Comparison of ENCODE assay signal across 14 cellular contexts in genomic region chrX:49258749-49259124, GRCh38. TPM values are rescaled to one million over a fixed set of nuclear protein-coding genes. Genes with fewer than 3 reads are reported as not detected.
DNase-seq lines count a peak whose midpoint lies in the region; ATAC-seq and TF ChIP-seq lines count a peak whose summit lies in the region.
"Had no signal": no experiment of that assay in that cellular context is flagged by ENCODE, and none has a peak within 500 bp of the region (broad histone marks: within the 10 kb centered on the region; RNA-seq: fewer than 3 reads in every experiment).

No MANE protein-coding gene starts in this region.

- no peaks in the 10 kb centered on the region for H3K4me1 ChIP-seq in mucosa of descending colon (ENCODE audit: low read depth)

- DNase-seq in activated naive CD4-positive, alpha-beta T cell treated with anti-CD3 and anti-CD28 coated beads, Interleukin-2, amount 10 ng/mL, durations not matched to agents 7 days and 5 days = no peak
- DNase-seq in activated naive CD4-positive, alpha-beta T cell treated with anti-CD3 and anti-CD28 coated beads, Interleukin-2, amount 50 U/mL, for 16 hours = no peak
- no peak for DNase-seq in activated CD8-positive, alpha-beta T cell treated with anti-CD3 and anti-CD28 coated beads, Interleukin-2, amount 10 ng/mL, durations not matched to agents 7 days and 5 days
- no peak for DNase-seq in effector memory CD8-positive, alpha-beta T cell
- DNase-seq in stimulated activated effector memory CD8-positive, alpha-beta T cell treated with anti-CD3 and anti-CD28 coated beads, Interleukin-12 subunit alpha, Interleukin-12 subunit beta, amount 100 ng/mL, for 72 hours (ENCODE audit: low spot score in 2 of 2) = no peak
- DNase-seq in mucosa of descending colon = no peak
- DNase-seq: NCI-H146, NCI-H2107, NCI-H69, PC-3 had no signal

- H3K4me1 Mint-ChIP-seq in activated naive CD4-positive, alpha-beta T cell treated with anti-CD3 and anti-CD28 coated beads, Interleukin-2, amount 10 ng/mL, durations not matched to agents 7 days and 5 days = peaks cover 24% of the 10 kb centered on the region
- H3K4me1 Mint-ChIP-seq in activated CD8-positive, alpha-beta T cell treated with anti-CD3 and anti-CD28 coated beads, Interleukin-2, amount 10 ng/mL, durations not matched to agents 7 days and 5 days (ENCODE audit: low read depth) = peaks cover 36% of the 10 kb centered on the region
- peaks cover 3 to 18% of the 10 kb centered on the region in 2 donors for H3K4me1 Mint-ChIP-seq in effector memory CD8-positive, alpha-beta T cell (ENCODE audit: low read depth in 2 of 2)
- H3K4me1 Mint-ChIP-seq in stimulated activated effector memory CD8-positive, alpha-beta T cell treated with anti-CD3 and anti-CD28 coated beads, Interleukin-12 subunit alpha, Interleukin-12 subunit beta, amount 100 ng/mL, for 72 hours = peaks cover 45% of the 10 kb centered on the region

- no peak for ATAC-seq in activated CD8-positive, alpha-beta T cell treated with anti-CD3 and anti-CD28 coated beads, Interleukin-2, amount 10 ng/mL, durations not matched to agents 7 days and 5 days
- ATAC-seq in effector memory CD8-positive, alpha-beta T cell (replicated peaks) = no peak
- no peak for ATAC-seq in stimulated activated effector memory CD8-positive, alpha-beta T cell treated with anti-CD3 and anti-CD28 coated beads, Interleukin-12 subunit alpha, Interleukin-12 subunit beta, amount 100 ng/mL, for 72 hours
- ATAC-seq in HG02571 (IDR thresholded peaks at IDR 0.05; ENCODE audit: unreplicated experiment) (no peak), mucosa of descending colon (no peak)
- ATAC-seq: K562, PC-3 had no signal

- no peaks in the 10 kb centered on the region for H3K27me3 Mint-ChIP-seq in activated naive CD4-positive, alpha-beta T cell treated with anti-CD3 and anti-CD28 coated beads, Interleukin-2, amount 10 ng/mL, durations not matched to agents 7 days and 5 days
- H3K27me3 Mint-ChIP-seq in activated CD8-positive, alpha-beta T cell treated with anti-CD3 and anti-CD28 coated beads, Interleukin-2, amount 10 ng/mL, durations not matched to agents 7 days and 5 days (ENCODE audit: low read depth) = no peaks in the 10 kb centered on the region
- H3K27me3 Mint-ChIP-seq in effector memory CD8-positive, alpha-beta T cell = no peaks in the 10 kb centered on the region

- no peaks in the 10 kb centered on the region for H3K9me3 ChIP-seq in mucosa of descending colon

- no peaks in the 10 kb centered on the region for H3K36me3 ChIP-seq in mucosa of descending colon (ENCODE audit: low read depth)

- TF ChIP-seq CTCF in mucosa of descending colon (IDR thresholded peaks at IDR 0.05) = no peak

- H3K27ac Mint-ChIP-seq in activated naive CD4-positive, alpha-beta T cell treated with anti-CD3 and anti-CD28 coated beads, Interleukin-2, amount 10 ng/mL, durations not matched to agents 7 days and 5 days = peak overlapping the region; percentile 22
- peak overlapping the region; percentile 50 for H3K27ac Mint-ChIP-seq in activated CD8-positive, alpha-beta T cell treated with anti-CD3 and anti-CD28 coated beads, Interleukin-2, amount 10 ng/mL, durations not matched to agents 7 days and 5 days
- peak overlapping the region; percentile 63 to 71 for H3K27ac Mint-ChIP-seq in effector memory CD8-positive, alpha-beta T cell
- peak overlapping the region; percentile 74 for H3K27ac Mint-ChIP-seq in stimulated activated effector memory CD8-positive, alpha-beta T cell treated with anti-CD3 and anti-CD28 coated beads, Interleukin-12 subunit alpha, Interleukin-12 subunit beta, amount 100 ng/mL, for 72 hours
- H3K27ac Mint-ChIP-seq: B cell, GM23338 had no signal

- intact Hi-C loops in mucosa of descending colon (cut with DNase I, micrococcal nuclease) = no loop called here

- POLR2A ChIA-PET in activated CD8-positive, alpha-beta T cell treated with anti-CD3 and anti-CD28 coated beads, Interleukin-2, amount 10 ng/mL, durations not matched to agents 7 days and 5 days (lab: Charles Lee) = interaction anchor here (0.6 to 1.7 kb wide), 2 partner anchors 10 to 14 kb away, joined by 3 to 10 read pairs; no protein-coding TSS in a partner anchor

- no peak overlapping the region for H3K4me3 ChIP-seq in mucosa of descending colon
- H3K4me3 ChIP-seq: GM23338, K562 had no signal

- no peak overlapping the region for H3K4me3 Mint-ChIP-seq in activated naive CD4-positive, alpha-beta T cell treated with anti-CD3 and anti-CD28 coated beads, Interleukin-2, amount 10 ng/mL, durations not matched to agents 7 days and 5 days
- no peak overlapping the region for H3K4me3 Mint-ChIP-seq in activated CD8-positive, alpha-beta T cell treated with anti-CD3 and anti-CD28 coated beads, Interleukin-2, amount 10 ng/mL, durations not matched to agents 7 days and 5 days
- no peak overlapping the region for H3K4me3 Mint-ChIP-seq in effector memory CD8-positive, alpha-beta T cell
- no peak overlapping the region for H3K4me3 Mint-ChIP-seq in stimulated activated effector memory CD8-positive, alpha-beta T cell treated with anti-CD3 and anti-CD28 coated beads, Interleukin-12 subunit alpha, Interleukin-12 subunit beta, amount 100 ng/mL, for 72 hours
- H3K4me3 Mint-ChIP-seq: B cell, GM23338 had no signal

- H3K9me3 Mint-ChIP-seq in activated naive CD4-positive, alpha-beta T cell treated with anti-CD3 and anti-CD28 coated beads, Interleukin-2, amount 10 ng/mL, durations not matched to agents 7 days and 5 days = no peaks in the 10 kb centered on the region
- H3K9me3 Mint-ChIP-seq in activated CD8-positive, alpha-beta T cell treated with anti-CD3 and anti-CD28 coated beads, Interleukin-2, amount 10 ng/mL, durations not matched to agents 7 days and 5 days (ENCODE audit: insufficient read depth) = no peaks in the 10 kb centered on the region
- no peaks in the 10 kb centered on the region for H3K9me3 Mint-ChIP-seq in effector memory CD8-positive, alpha-beta T cell
- no peaks in the 10 kb centered on the region for H3K9me3 Mint-ChIP-seq in stimulated activated effector memory CD8-positive, alpha-beta T cell treated with anti-CD3 and anti-CD28 coated beads, Interleukin-12 subunit alpha, Interleukin-12 subunit beta, amount 100 ng/mL, for 72 hours
- H3K9me3 Mint-ChIP-seq: GM23338 had no signal

- H3K36me3 Mint-ChIP-seq in activated naive CD4-positive, alpha-beta T cell treated with anti-CD3 and anti-CD28 coated beads, Interleukin-2, amount 10 ng/mL, durations not matched to agents 7 days and 5 days = peaks cover 3% of the 10 kb centered on the region
- H3K36me3 Mint-ChIP-seq in activated CD8-positive, alpha-beta T cell treated with anti-CD3 and anti-CD28 coated beads, Interleukin-2, amount 10 ng/mL, durations not matched to agents 7 days and 5 days (ENCODE audit: low read depth) = peaks cover 6% of the 10 kb centered on the region
- peaks cover under 1% of the 10 kb centered on the region for H3K36me3 Mint-ChIP-seq in effector memory CD8-positive, alpha-beta T cell (ENCODE audit: insufficient read depth)
- peaks cover 49% of the 10 kb centered on the region for H3K36me3 Mint-ChIP-seq in stimulated activated effector memory CD8-positive, alpha-beta T cell treated with anti-CD3 and anti-CD28 coated beads, Interleukin-12 subunit alpha, Interleukin-12 subunit beta, amount 100 ng/mL, for 72 hours

- CTCF ChIA-PET in activated naive CD4-positive, alpha-beta T cell treated with anti-CD3 and anti-CD28 coated beads, Interleukin-2, amount 10 ng/mL, durations not matched to agents 7 days and 5 days (lab: Charles Lee) = interaction anchor here (1.2 kb wide), 1 partner anchor 9 kb away, joined by 4 read pairs; no protein-coding TSS in a partner anchor
- CTCF ChIA-PET in activated CD8-positive, alpha-beta T cell treated with anti-CD3 and anti-CD28 coated beads, Interleukin-2, amount 10 ng/mL, durations not matched to agents 7 days and 5 days (lab: Charles Lee) = no interaction called here

RNA-seq across cellular contexts. Expression of gene FOXP3, which starts 5.8 kb away (rescaled TPM):
- total RNA-seq in activated CD8-positive, alpha-beta T cell treated with anti-CD3 and anti-CD28 coated beads, Interleukin-2, amount 10 ng/mL, durations not matched to agents 7 days and 5 days = 10 to 100 TPM; 14.6 to 15.4 TPM
- under 1 TPM in 1 of 3 donors, not detected in 2; 0.72 TPM for total RNA-seq in mucosa of descending colon
- total RNA-seq: B cell, PC-3 had no signal

RNA-seq across cellular contexts. Expression of gene PPP1R3F, which starts 10.9 kb away (rescaled TPM):
- total RNA-seq in activated CD8-positive, alpha-beta T cell treated with anti-CD3 and anti-CD28 coated beads, Interleukin-2, amount 10 ng/mL, durations not matched to agents 7 days and 5 days = 1 to 10 TPM; 8.0 to 8.5 TPM
- total RNA-seq in mucosa of descending colon = 1 to 10 TPM; 2.3 to 8.3 (median 3.0) TPM

RNA-seq across cellular contexts. Expression of gene CCDC22, which starts 23.5 kb away (rescaled TPM):
- total RNA-seq in activated CD8-positive, alpha-beta T cell treated with anti-CD3 and anti-CD28 coated beads, Interleukin-2, amount 10 ng/mL, durations not matched to agents 7 days and 5 days = 10 to 100 TPM; 27.3 to 32.2 TPM
- total RNA-seq in mucosa of descending colon = 10 to 100 TPM; 14.3 to 15.9 (median 14.5) TPM

RNA-seq across cellular contexts. Expression of gene CACNA1F, which starts 25.6 kb away (rescaled TPM):
- total RNA-seq in activated CD8-positive, alpha-beta T cell treated with anti-CD3 and anti-CD28 coated beads, Interleukin-2, amount 10 ng/mL, durations not matched to agents 7 days and 5 days = under 1 TPM; 0.11 to 0.18 TPM
- total RNA-seq in mucosa of descending colon = 1 to 10 TPM in 2 of 3 donors, under 1 TPM in 1; 0.70 to 3.0 (median 1.7) TPM
- total RNA-seq: PC-3 had no signal

RNA-seq across cellular contexts. Expression of gene GAGE10, which starts 44.7 kb away (rescaled TPM):
- total RNA-seq in activated CD8-positive, alpha-beta T cell treated with anti-CD3 and anti-CD28 coated beads, Interleukin-2, amount 10 ng/mL, durations not matched to agents 7 days and 5 days = not detected
- total RNA-seq in mucosa of descending colon = not detected
- total RNA-seq: B cell, GM23338, PC-3 had no signal

Comparison
In these comparisons a context has a peak if more than half of its experiments do, and no peak if none do; other contexts are left out.
1. H3K27ac Mint-ChIP-seq: peak in every context shown above with its lines; median percentile 74 in stimulated activated effector memory CD8-positive, alpha-beta T cell treated with anti-CD3 and anti-CD28 coated beads, Interleukin-12 subunit alpha, Interleukin-12 subunit beta, amount 100 ng/mL, for 72 hours; 67 in effector memory CD8-positive, alpha-beta T cell; 50 in activated CD8-positive, alpha-beta T cell treated with anti-CD3 and anti-CD28 coated beads, Interleukin-2, amount 10 ng/mL, durations not matched to agents 7 days and 5 days; 22 in activated naive CD4-positive, alpha-beta T cell treated with anti-CD3 and anti-CD28 coated beads, Interleukin-2, amount 10 ng/mL, durations not matched to agents 7 days and 5 days.
2. RNA of gene FOXP3, which starts 5.8 kb away (total RNA-seq): 14.6 to 15.4 TPM in activated CD8-positive, alpha-beta T cell treated with anti-CD3 and anti-CD28 coated beads, Interleukin-2, amount 10 ng/mL, durations not matched to agents 7 days and 5 days; 0.72 TPM in mucosa of descending colon; every median in the first group is over 4 times any median in the second.